In genomic region chr5:58148366-58148765, GRCh38 we compare ENCODE assay signal across 26 cellular contexts.
"Had no signal": no experiment of that assay in that cellular context is flagged by ENCODE, and none has a peak within 500 bp of the region (broad histone marks: within the 10 kb centered on the region; RNA-seq: fewer than 3 reads in every experiment).

No MANE protein-coding gene starts in this region.

- ATAC-seq: effector memory CD8-positive, alpha-beta T cell; foreskin keratinocyte; gastroesophageal sphincter; heart left ventricle; left colon; stimulated activated memory B cell treated with anti-CD40 and anti-IgM and Interleukin-4, amounts not matched to agents 10 μg/mL and 1 μg/mL and 100 μg/mL, for 72 hours; stimulated activated naive CD8-positive, alpha-beta T cell treated with anti-CD3 and anti-CD28 coated beads, Interleukin-15, Interleukin-2, amounts not matched to agents 100 U/mL and 50 U/mL, for 24 hours had no signal

- H3K9me3 ChIP-seq: esophagus squamous epithelium, gastroesophageal sphincter, left ventricle myocardium inferior, lower lobe of right lung, prostate gland, right atrium auricular region, sigmoid colon, spleen, thoracic aorta, tibial nerve, upper lobe of left lung had no signal

- H3K4me1 ChIP-seq: gastroesophageal sphincter, heart left ventricle, left ventricle myocardium inferior, lower lobe of right lung, prostate gland, right atrium auricular region, sigmoid colon, spleen, tibial nerve had no signal

- DNase-seq: central memory CD4-positive, alpha-beta T cell; effector memory CD8-positive, alpha-beta T cell; esophagus squamous epithelium; foreskin keratinocyte; heart left ventricle; hippocampal formation; immature natural killer cell; islet precursor cell; kidney glomerular epithelial cell; left colon; left ventricle myocardium inferior; lower lobe of right lung; naive B cell; nucleus accumbens; sigmoid colon; spleen; stimulated activated CD4-positive, alpha-beta T cell treated with anti-CD3 and anti-CD28 coated beads, Interleukin-4, amount 100 ng/mL, for 4 hours; stimulated activated naive CD8-positive, alpha-beta T cell treated with anti-CD3 and anti-CD28 coated beads, Interleukin-15, Interleukin-2, amounts not matched to agents 100 U/mL and 50 U/mL, for 24 hours; upper lobe of left lung had no signal

- H3K27ac ChIP-seq: esophagus squamous epithelium, foreskin keratinocyte, gastroesophageal sphincter, heart left ventricle, left ventricle myocardium inferior, lower lobe of right lung, prostate gland, right atrium auricular region, sigmoid colon, skin epidermis, spleen, thoracic aorta, tibial nerve, upper lobe of left lung had no signal

- H3K4me3 ChIP-seq: esophagus squamous epithelium, gastroesophageal sphincter, heart left ventricle, left ventricle myocardium inferior, lower lobe of right lung, prostate gland, right atrium auricular region, sigmoid colon, skin epidermis, spleen, thoracic aorta, tibial nerve, upper lobe of left lung had no signal

- H3K27me3 ChIP-seq: esophagus squamous epithelium, foreskin keratinocyte, gastroesophageal sphincter, heart left ventricle, right atrium auricular region, sigmoid colon, spleen, tibial nerve, upper lobe of left lung had no signal

- H3K36me3 ChIP-seq: esophagus squamous epithelium, gastroesophageal sphincter, heart left ventricle, left ventricle myocardium inferior, lower lobe of right lung, prostate gland, right atrium auricular region, sigmoid colon, spleen, thoracic aorta, tibial nerve, upper lobe of left lung had no signal
